20 cellular contexts compared by ENCODE assay signal in genomic region chr3:127374626-127375010, GRCh38.
"Had no signal": no experiment of that assay in that cellular context is flagged by ENCODE, and none has a peak within 500 bp of the region (broad histone marks: within the 10 kb centered on the region; RNA-seq: fewer than 3 reads in every experiment).

No MANE protein-coding gene starts in this region.

- H3K4me1 ChIP-seq: esophagus muscularis mucosa, foreskin keratinocyte, gastroesophageal sphincter, heart right ventricle, lower lobe of right lung had no signal

- H3K36me3 ChIP-seq: esophagus muscularis mucosa, gastroesophageal sphincter, heart right ventricle, lower lobe of right lung had no signal

- H3K4me3 ChIP-seq: coronary artery, dorsolateral prefrontal cortex, esophagus muscularis mucosa, gastroesophageal sphincter, heart right ventricle, lower lobe of right lung had no signal

- H3K27ac ChIP-seq: coronary artery, dorsolateral prefrontal cortex, esophagus muscularis mucosa, foreskin keratinocyte, gastroesophageal sphincter, heart right ventricle, lower lobe of right lung had no signal

- ATAC-seq: foreskin keratinocyte, gastroesophageal sphincter, left colon, left ventricle myocardium superior had no signal

- FAIRE-seq: colon, endothelial cell of umbilical vein, frontal cortex, islet of Langerhans, keratinocyte had no signal

- DNase-seq: effector CD4-positive, alpha-beta T cell; effector memory CD4-positive, alpha-beta T cell; foreskin keratinocyte; heart right ventricle; hippocampal formation; kidney glomerular epithelial cell; left ventricle myocardium superior; lower lobe of right lung; mesenchymal stem cell; midbrain had no signal
